21 cellular contexts compared by ENCODE assay signal in the genomic region with DNA sequence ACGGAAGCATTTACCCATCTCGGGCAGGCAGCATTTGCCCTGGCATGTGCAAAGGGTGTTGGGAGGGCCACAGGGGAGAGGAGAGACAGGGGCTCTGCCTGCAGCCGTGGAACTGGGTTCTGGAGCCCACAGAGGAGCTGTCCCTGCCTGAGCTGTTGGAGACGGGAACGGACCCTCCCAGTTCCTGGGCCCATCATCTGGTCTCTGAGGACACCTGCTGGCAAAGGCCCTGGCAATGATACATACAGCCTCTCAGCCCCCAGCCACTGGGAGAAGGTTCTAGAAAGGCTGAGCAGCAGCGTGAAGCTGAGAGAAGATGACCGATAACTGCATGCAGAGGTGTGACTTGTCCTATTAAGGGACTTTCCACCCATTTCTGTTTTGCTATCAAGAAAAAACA. TPM values are rescaled to one million over a fixed set of nuclear protein-coding genes. Genes with fewer than 3 reads are reported as not detected.
DNase-seq lines count a peak whose midpoint lies in the region; ATAC-seq, FAIRE-seq and TF ChIP-seq lines count a peak whose summit lies in the region.
"Had no signal": no experiment of that assay in that cellular context is flagged by ENCODE, and none has a peak within 500 bp of the region (broad histone marks: within the 10 kb centered on the region; RNA-seq: fewer than 3 reads in every experiment).

No MANE protein-coding gene starts in this region.

- TF ChIP-seq POLR2A in K562 (conservative IDR thresholded peaks at IDR 0.05) = no peak

- no peak for FAIRE-seq in K562 (lab: Jason Lieb, UNC)
- FAIRE-seq: frontal cortex, GM18507 had no signal

- H3K4me1 ChIP-seq in K562 (replicated peaks in 1 of 2; ENCODE audit: control insufficient read depth in 2 of 2, insufficient read depth in 2 of 2, low read length in 2 of 2) (peaks cover 0 to 32% of the 10 kb centered on the region in 2 experiments; a peak in 2 of 5 replicates), PC-9 (replicated peaks; ENCODE audit: insufficient read depth) (no peaks in the 10 kb centered on the region)

- H3K4me3 Mint-ChIP-seq in activated naive CD4-positive, alpha-beta T cell treated with anti-CD3 and anti-CD28 coated beads, Interleukin-2, amount 10 ng/mL, durations not matched to agents 7 days and 5 days = no peak overlapping the region
- H3K4me3 Mint-ChIP-seq in activated naive CD4-positive, alpha-beta T cell treated with anti-CD3 and anti-CD28 coated beads for 36 hours = no peak overlapping the region
- no peak overlapping the region for H3K4me3 Mint-ChIP-seq in progenitor cell of endocrine pancreas (ENCODE audit: low read depth)
- H3K4me3 Mint-ChIP-seq: stimulated activated naive CD8-positive, alpha-beta T cell treated with anti-CD3 and anti-CD28 coated beads, Interleukin-15, amount 100 ng/mL, for 72 hours; type B pancreatic cell had no signal

- no peak overlapping the region for H3K4me2 ChIP-seq in K562 (ENCODE audit: insufficient read depth, low read length)
- no peak overlapping the region for H3K4me2 ChIP-seq in PC-9

- H3K27ac Mint-ChIP-seq in activated naive CD4-positive, alpha-beta T cell treated with anti-CD3 and anti-CD28 coated beads, Interleukin-2, amount 10 ng/mL, durations not matched to agents 7 days and 5 days = no peak overlapping the region
- H3K27ac Mint-ChIP-seq in activated naive CD4-positive, alpha-beta T cell treated with anti-CD3 and anti-CD28 coated beads for 36 hours = no peak overlapping the region
- H3K27ac Mint-ChIP-seq in progenitor cell of endocrine pancreas = peak overlapping the region; percentile 45
- H3K27ac Mint-ChIP-seq: type B pancreatic cell had no signal

- no peaks in the 10 kb centered on the region for H3F3A ChIP-seq in PC-9 (ENCODE audit: insufficient read depth, low read depth)

- POLR2A ChIA-PET in K562 (lab: Yijun Ruan, JAX) = interaction anchor here (0.7 kb wide), 1 partner anchor 12 kb away, joined by 3 read pairs; no protein-coding TSS in a partner anchor
- POLR2A ChIA-PET in PC-9 (lab: Charles Lee; ENCODE audit: unreplicated experiment) = no interaction called here

- no peak overlapping the region for H3K9ac ChIP-seq in K562 (ENCODE audit: insufficient read depth in 1 of 2, low read depth in 2 of 2, low read length in 2 of 2)
- H3K9ac ChIP-seq: GM23248 had no signal

- H3K27me3 Mint-ChIP-seq in activated naive CD4-positive, alpha-beta T cell treated with anti-CD3 and anti-CD28 coated beads, Interleukin-2, amount 10 ng/mL, durations not matched to agents 7 days and 5 days = no peaks in the 10 kb centered on the region
- H3K27me3 Mint-ChIP-seq in activated naive CD4-positive, alpha-beta T cell treated with anti-CD3 and anti-CD28 coated beads for 36 hours (ENCODE audit: low read depth) = no peaks in the 10 kb centered on the region
- no peaks in the 10 kb centered on the region for H3K27me3 Mint-ChIP-seq in progenitor cell of endocrine pancreas
- H3K27me3 Mint-ChIP-seq: stimulated activated naive CD8-positive, alpha-beta T cell treated with anti-CD3 and anti-CD28 coated beads, Interleukin-15, amount 100 ng/mL, for 72 hours; type B pancreatic cell had no signal

- H3K27me3 ChIP-seq in K562 (ENCODE audit: control insufficient read depth in 2 of 2, insufficient read depth in 2 of 2, low read length in 2 of 2) = peaks cover 70 to 95% of the 10 kb centered on the region in 2 experiments
- no peaks in the 10 kb centered on the region for H3K27me3 ChIP-seq in PC-9 (ENCODE audit: insufficient read depth, low read depth)
- H3K27me3 ChIP-seq: left lung had no signal

- H2AFZ ChIP-seq in K562 (ENCODE audit: low read depth, low read length) = no peak overlapping the region
- no peak overlapping the region for H2AFZ ChIP-seq in PC-9
- H2AFZ ChIP-seq: GM23248 had no signal

- peak; percentile 22 to 47 (median 40); a peak in 4 of 6 replicates for TF ChIP-seq CTCF in K562 (IDR thresholded peaks at IDR 0.05 in 2 of 3, conservative IDR thresholded peaks at IDR 0.05 in 1 of 3; ENCODE audit: insufficient read depth in 2 of 3, low read depth in 1 of 3, low read length in 3 of 3)
- TF ChIP-seq CTCF in progenitor cell of endocrine pancreas (IDR thresholded peaks at IDR 0.05; ENCODE audit: unreplicated experiment) = no peak
- TF ChIP-seq CTCF in PC-9 (conservative IDR thresholded peaks at IDR 0.05) = no peak

- H3K27ac ChIP-seq in K562 (ENCODE audit: extremely low read depth, low read depth, low read length) (no peak overlapping the region), PC-9 (no peak overlapping the region)
- H3K27ac ChIP-seq: coronary artery, GM23248, left lung had no signal

- in situ Hi-C loops in K562 (cut with MboI) = no loop called here

- no peaks in the 10 kb centered on the region for H3K9me1 ChIP-seq in K562 (ENCODE audit: control insufficient read depth, insufficient read depth, low read length)

- TF ChIP-seq RAD21 in K562 (CRISPR knock-in tag; conservative IDR thresholded peaks at IDR 0.05 in 1 of 2, IDR thresholded peaks at IDR 0.05 in 1 of 2) = no peak; a peak in 1 of 4 replicates

- intact Hi-C loops in activated naive CD4-positive, alpha-beta T cell treated with anti-CD3 and anti-CD28 coated beads for 36 hours (cut with micrococcal nuclease) = loop anchor here (10.0 kb wide), 1 partner anchor 208 kb away; no protein-coding TSS in a partner anchor
- intact Hi-C loops in K562 (cut with micrococcal nuclease) = no loop called here
- intact Hi-C loops in PC-9 (cut with micrococcal nuclease; ENCODE audit: unreplicated experiment) = no loop called here

- WGBS in K562 (ENCODE audit: insufficient coverage, low coverage, missing lambda C conversion rate) = 7% methylated on average over 7 of the region's 7 CpGs

- peak; percentile 27; the same call in 1 of the 3 replicates for ATAC-seq in K562
- ATAC-seq: left lung; sciatic nerve; stimulated activated naive CD8-positive, alpha-beta T cell treated with anti-CD3 and anti-CD28 coated beads, Interleukin-15, amount 100 ng/mL, for 72 hours had no signal

- no peaks in the 10 kb centered on the region for H3K9me3 Mint-ChIP-seq in activated naive CD4-positive, alpha-beta T cell treated with anti-CD3 and anti-CD28 coated beads, Interleukin-2, amount 10 ng/mL, durations not matched to agents 7 days and 5 days
- H3K9me3 Mint-ChIP-seq in activated naive CD4-positive, alpha-beta T cell treated with anti-CD3 and anti-CD28 coated beads for 36 hours = no peaks in the 10 kb centered on the region
- no peaks in the 10 kb centered on the region for H3K9me3 Mint-ChIP-seq in progenitor cell of endocrine pancreas (ENCODE audit: low read depth)
- H3K9me3 Mint-ChIP-seq: stimulated activated naive CD8-positive, alpha-beta T cell treated with anti-CD3 and anti-CD28 coated beads, Interleukin-15, amount 100 ng/mL, for 72 hours had no signal

- H3K36me3 Mint-ChIP-seq in activated naive CD4-positive, alpha-beta T cell treated with anti-CD3 and anti-CD28 coated beads, Interleukin-2, amount 10 ng/mL, durations not matched to agents 7 days and 5 days = peaks cover 2% of the 10 kb centered on the region
- H3K36me3 Mint-ChIP-seq in activated naive CD4-positive, alpha-beta T cell treated with anti-CD3 and anti-CD28 coated beads for 36 hours (ENCODE audit: low read depth) = peaks cover 2% of the 10 kb centered on the region
- peaks cover 25% of the 10 kb centered on the region for H3K36me3 Mint-ChIP-seq in progenitor cell of endocrine pancreas (ENCODE audit: insufficient read depth)

- no peaks in the 10 kb centered on the region for H3K36me3 ChIP-seq in K562 (ENCODE audit: control insufficient read depth, insufficient read depth, low read length)
- no peaks in the 10 kb centered on the region for H3K36me3 ChIP-seq in PC-9 (ENCODE audit: low read depth)

- no peak for TF ChIP-seq EP300 in K562 (IDR thresholded peaks at IDR 0.05; ENCODE audit: low read length)

- no peaks in the 10 kb centered on the region for H4K20me1 ChIP-seq in K562 (replicated peaks; ENCODE audit: control insufficient read depth, insufficient read depth, low read length)
- H4K20me1 ChIP-seq in PC-9 (ENCODE audit: insufficient read depth) = no peaks in the 10 kb centered on the region

- H3K9me2 ChIP-seq in PC-9 (ENCODE audit: insufficient read depth) = no peaks in the 10 kb centered on the region

- DNase-seq in activated naive CD4-positive, alpha-beta T cell treated with anti-CD3 and anti-CD28 coated beads, Interleukin-2, amount 10 ng/mL, durations not matched to agents 7 days and 5 days = peak; percentile 30
- no peak for DNase-seq in activated naive CD4-positive, alpha-beta T cell treated with anti-CD3 and anti-CD28 coated beads for 36 hours
- DNase-seq in M059J (ENCODE audit: low read depth) (peak; percentile 18), K562 (ENCODE audit: extremely low read depth in 1 of 4, low spot score in 3 of 4) (no peak), progenitor cell of endocrine pancreas (ENCODE audit: low spot score, unreplicated experiment) (no peak), iPS-NIHi11 (ENCODE audit: low spot score) (no peak), PC-9 (no peak), middle frontal gyrus (ENCODE audit: extremely low spot score, low spot score) (no peak)
- DNase-seq: activated CD4-positive, alpha-beta T cell treated with anti-CD3 and anti-CD28 coated beads for 1 hour; activated gamma-delta T cell treated with Interleukin-2 at 50 U/mL for 16 hours; DMS79; GM23248; left lung; NCI-H1105 treated with DMSO at 0.1 percent for 48 hours; NCI-H526; stimulated activated naive CD8-positive, alpha-beta T cell treated with anti-CD3 and anti-CD28 coated beads, Interleukin-15, amount 100 ng/mL, for 72 hours had no signal

- H3K79me2 ChIP-seq in K562 (ENCODE audit: control insufficient read depth, insufficient read depth, low read length) = no peaks in the 10 kb centered on the region
- no peaks in the 10 kb centered on the region for H3K79me2 ChIP-seq in PC-9 (ENCODE audit: low read depth)

- BruUV-seq in K562 (replicated peaks; lab: Mats Ljungman, UMichigan) (no TSS peak), PC-9 (replicated peaks; lab: Mats Ljungman, UMichigan) (no TSS peak)

- H3K4me3 ChIP-seq in K562 = no peak overlapping the region
- no peak overlapping the region for H3K4me3 ChIP-seq in PC-9
- H3K4me3 ChIP-seq: coronary artery, GM23248, left lung had no signal

- CTCF ChIA-PET in activated naive CD4-positive, alpha-beta T cell treated with anti-CD3 and anti-CD28 coated beads, Interleukin-2, amount 10 ng/mL, durations not matched to agents 7 days and 5 days (lab: Charles Lee) = interaction anchor here (2.6 kb wide), 1 partner anchor 11 kb away, joined by 13 read pairs; no protein-coding TSS in a partner anchor
- CTCF ChIA-PET in activated naive CD4-positive, alpha-beta T cell treated with anti-CD3 and anti-CD28 coated beads for 36 hours (lab: Charles Lee) = interaction anchor here (0.6 to 1.7 kb wide), 5 partner anchors 11 to 594 kb away, joined by 3 to 7 read pairs (median 3); no protein-coding TSS in a partner anchor
- CTCF ChIA-PET in K562 (lab: Yijun Ruan, JAX; ENCODE audit: low intra/inter-chr PET ratio) = no interaction called here
- CTCF ChIA-PET in PC-9 (lab: Charles Lee) = no interaction called here

- H3K9me3 ChIP-seq in K562 (replicated peaks; ENCODE audit: control insufficient read depth, insufficient read depth, low read depth, low read length) (peaks cover 10% of the 10 kb centered on the region), PC-9 (ENCODE audit: insufficient read depth, low read depth) (no peaks in the 10 kb centered on the region)

- H3K4me1 Mint-ChIP-seq in activated naive CD4-positive, alpha-beta T cell treated with anti-CD3 and anti-CD28 coated beads, Interleukin-2, amount 10 ng/mL, durations not matched to agents 7 days and 5 days = peaks cover 10% of the 10 kb centered on the region
- peaks cover 6% of the 10 kb centered on the region for H3K4me1 Mint-ChIP-seq in activated naive CD4-positive, alpha-beta T cell treated with anti-CD3 and anti-CD28 coated beads for 36 hours (ENCODE audit: low read depth)
- H3K4me1 Mint-ChIP-seq in progenitor cell of endocrine pancreas (ENCODE audit: low read depth) = no peaks in the 10 kb centered on the region

RNA-seq across cellular contexts. Expression of a gene that starts 31.4 kb away (rescaled TPM):
- total RNA-seq in activated naive CD4-positive, alpha-beta T cell treated with anti-CD3 and anti-CD28 coated beads for 36 hours = 10 to 100 TPM; 48.2 to 54.4 TPM
- 12.8 and 23.1 TPM in 2 replicates for total RNA-seq in M059J (2014; rRNA removed; shearing (Covaris generic))
- 32.5 and 87.9 TPM in 2 replicates for total RNA-seq in K562 (2011; cell fraction: chromatin; rRNA removed; ENCODE audit: low replicate concordance)
- total RNA-seq in K562 (2011; cell fraction: nucleolus; rRNA removed) = 57.6 and 57.7 TPM in 2 replicates
- 37.4 and 38.2 TPM in 2 replicates for total RNA-seq in K562 (2011; cell fraction: nucleoplasm; rRNA removed)
- total RNA-seq in K562 (2014; rRNA removed) = 74.4 and 79.5 TPM in 2 replicates
- total RNA-seq in K562 (2014; rRNA removed; fragmentation: Illumina TruSeq; extraction: Trizol) = 4.5 and 5.2 TPM in 2 replicates
- total RNA-seq in K562 (2015; rRNA removed; fragmentation: Illumina TruSeq; extraction: Trizol) = 13.7 and 15.9 TPM in 2 replicates
- total RNA-seq in K562 (2021) = 142 TPM in 2 replicates
- polyA plus RNA-seq in K562 (2011; rRNA removed) = 9.9 and 13.5 TPM in 2 replicates
- polyA plus RNA-seq in K562 (2011; cell fraction: cytosol; rRNA removed) = 19.5 and 92.5 TPM in 2 replicates
- polyA plus RNA-seq in K562 (2011; cell fraction: nucleus; rRNA removed) = 23.2 and 44.5 TPM in 2 replicates
- polyA plus RNA-seq in K562 (2012) = 74.5 and 114 TPM in 2 replicates
- 8.4 and 22.6 TPM in 2 replicates for polyA plus RNA-seq in K562 (2014; fragmentation: Illumina TruSeq; extraction: Trizol)
- polyA plus RNA-seq in K562 (2014; fragmentation: Nextera tagmentation; extraction: Ambion mirVana) = 1 to 10 TPM in 1 of 2 experiments, under 1 TPM in 1; 0.58 to 1.0 TPM
- polyA plus RNA-seq in K562 (2014; rRNA removed) = 143 and 153 TPM in 2 replicates
- polyA minus RNA-seq in K562 (2011; rRNA and poly(A)+ RNA removed) = 3.3 and 3.9 TPM in 2 replicates
- polyA minus RNA-seq in K562 (2011; cell fraction: cytosol; rRNA and poly(A)+ RNA removed) = 16.1 and 25.8 TPM in 2 replicates
- polyA minus RNA-seq in K562 (2011; cell fraction: nucleus; rRNA and poly(A)+ RNA removed) = 10.0 and 14.0 TPM in 2 replicates
- total RNA-seq in progenitor cell of endocrine pancreas = 74.3 and 77.9 TPM in 2 replicates
- total RNA-seq in PC-9 (2021) = 72.1 and 97.1 TPM in 2 replicates

Comparison
In these comparisons a context has a peak if more than half of its experiments do, and no peak if none do; other contexts are left out.
1. DNase-seq: peak in activated naive CD4-positive, alpha-beta T cell treated with anti-CD3 and anti-CD28 coated beads, Interleukin-2, amount 10 ng/mL, durations not matched to agents 7 days and 5 days (single experiment) and M059J (single experiment); none in activated naive CD4-positive, alpha-beta T cell treated with anti-CD3 and anti-CD28 coated beads for 36 hours (single experiment), K562 (0 of 4), progenitor cell of endocrine pancreas (single experiment), iPS-NIHi11 (single experiment), PC-9 (0 of 2) and middle frontal gyrus (single experiment).
2. CTCF ChIP-seq: peak in K562 (3 of 3); none in progenitor cell of endocrine pancreas (single experiment) and PC-9 (single experiment).
3. CTCF ChIA-PET loops: an anchor here in activated naive CD4-positive, alpha-beta T cell treated with anti-CD3 and anti-CD28 coated beads, Interleukin-2, amount 10 ng/mL, durations not matched to agents 7 days and 5 days (2.6 kb wide) and activated naive CD4-positive, alpha-beta T cell treated with anti-CD3 and anti-CD28 coated beads for 36 hours (0.6 to 1.7 kb wide); none called in K562 and PC-9.